2 cellular contexts compared by ENCODE assay signal in genomic region chr11:36235750-36236149, GRCh38.
A peak's percentile ranks its signal among the peaks of the same experiment; 100 is the strongest.
TF ChIP-seq lines count a peak whose summit lies in the region.

No MANE protein-coding gene starts in this region.

TF ChIP-seq in SK-N-SH, 30 proteins besides CTCF, POLR2A, EP300 and RAD21:
- no peak for TF ChIP-seq PBX3 (IDR thresholded peaks at IDR 0.05)
- TF ChIP-seq, protein P1, sequence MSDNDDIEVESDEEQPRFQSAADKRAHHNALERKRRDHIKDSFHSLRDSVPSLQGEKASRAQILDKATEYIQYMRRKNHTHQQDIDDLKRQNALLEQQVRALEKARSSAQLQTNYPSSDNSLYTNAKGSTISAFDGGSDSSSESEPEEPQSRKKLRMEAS (IDR thresholded peaks at IDR 0.05; ENCODE audit: low read depth) = no peak
- TF ChIP-seq POLR2AphosphoS5 (IDR thresholded peaks at IDR 0.05; ENCODE audit: low read depth, low read length) = no peak
- TF ChIP-seq, protein P2, sequence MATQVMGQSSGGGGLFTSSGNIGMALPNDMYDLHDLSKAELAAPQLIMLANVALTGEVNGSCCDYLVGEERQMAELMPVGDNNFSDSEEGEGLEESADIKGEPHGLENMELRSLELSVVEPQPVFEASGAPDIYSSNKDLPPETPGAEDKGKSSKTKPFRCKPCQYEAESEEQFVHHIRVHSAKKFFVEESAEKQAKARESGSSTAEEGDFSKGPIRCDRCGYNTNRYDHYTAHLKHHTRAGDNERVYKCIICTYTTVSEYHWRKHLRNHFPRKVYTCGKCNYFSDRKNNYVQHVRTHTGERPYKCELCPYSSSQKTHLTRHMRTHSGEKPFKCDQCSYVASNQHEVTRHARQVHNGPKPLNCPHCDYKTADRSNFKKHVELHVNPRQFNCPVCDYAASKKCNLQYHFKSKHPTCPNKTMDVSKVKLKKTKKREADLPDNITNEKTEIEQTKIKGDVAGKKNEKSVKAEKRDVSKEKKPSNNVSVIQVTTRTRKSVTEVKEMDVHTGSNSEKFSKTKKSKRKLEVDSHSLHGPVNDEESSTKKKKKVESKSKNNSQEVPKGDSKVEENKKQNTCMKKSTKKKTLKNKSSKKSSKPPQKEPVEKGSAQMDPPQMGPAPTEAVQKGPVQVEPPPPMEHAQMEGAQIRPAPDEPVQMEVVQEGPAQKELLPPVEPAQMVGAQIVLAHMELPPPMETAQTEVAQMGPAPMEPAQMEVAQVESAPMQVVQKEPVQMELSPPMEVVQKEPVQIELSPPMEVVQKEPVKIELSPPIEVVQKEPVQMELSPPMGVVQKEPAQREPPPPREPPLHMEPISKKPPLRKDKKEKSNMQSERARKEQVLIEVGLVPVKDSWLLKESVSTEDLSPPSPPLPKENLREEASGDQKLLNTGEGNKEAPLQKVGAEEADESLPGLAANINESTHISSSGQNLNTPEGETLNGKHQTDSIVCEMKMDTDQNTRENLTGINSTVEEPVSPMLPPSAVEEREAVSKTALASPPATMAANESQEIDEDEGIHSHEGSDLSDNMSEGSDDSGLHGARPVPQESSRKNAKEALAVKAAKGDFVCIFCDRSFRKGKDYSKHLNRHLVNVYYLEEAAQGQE (IDR thresholded peaks at IDR 0.05; ENCODE audit: low read depth, low read length) = no peak
- no peak for TF ChIP-seq TAF1 (IDR thresholded peaks at IDR 0.05; ENCODE audit: borderline replicate concordance, low read depth, low read length)
- peak; percentile 19; the same call in 1 of the 2 replicates for TF ChIP-seq FOSL2 (IDR thresholded peaks at IDR 0.05; ENCODE audit: borderline replicate concordance, low read depth)
- TF ChIP-seq JUND (IDR thresholded peaks at IDR 0.05) = peak; percentile 40
TF ChIP-seq in SK-N-SH: peak in this region for 2.

TF ChIP-seq in endothelial cell of umbilical vein, 7 proteins besides CTCF, POLR2A, EP300 and RAD21:
- peak; percentile 24 for TF ChIP-seq FOS (IDR thresholded peaks at IDR 0.05; ENCODE audit: borderline replicate concordance, insufficient read depth, low read length)
- peak; percentile 23 for TF ChIP-seq JUN (IDR thresholded peaks at IDR 0.05; ENCODE audit: borderline replicate concordance, insufficient read depth, insufficient read length, low read depth)
- TF ChIP-seq GATA2 (IDR thresholded peaks at IDR 0.05; ENCODE audit: insufficient read depth, insufficient read length, low read depth, low read length) = no peak
TF ChIP-seq in endothelial cell of umbilical vein: peak in this region for 2.
